Comparison of ENCODE assay signal across 8 cellular contexts in the genomic region with DNA sequence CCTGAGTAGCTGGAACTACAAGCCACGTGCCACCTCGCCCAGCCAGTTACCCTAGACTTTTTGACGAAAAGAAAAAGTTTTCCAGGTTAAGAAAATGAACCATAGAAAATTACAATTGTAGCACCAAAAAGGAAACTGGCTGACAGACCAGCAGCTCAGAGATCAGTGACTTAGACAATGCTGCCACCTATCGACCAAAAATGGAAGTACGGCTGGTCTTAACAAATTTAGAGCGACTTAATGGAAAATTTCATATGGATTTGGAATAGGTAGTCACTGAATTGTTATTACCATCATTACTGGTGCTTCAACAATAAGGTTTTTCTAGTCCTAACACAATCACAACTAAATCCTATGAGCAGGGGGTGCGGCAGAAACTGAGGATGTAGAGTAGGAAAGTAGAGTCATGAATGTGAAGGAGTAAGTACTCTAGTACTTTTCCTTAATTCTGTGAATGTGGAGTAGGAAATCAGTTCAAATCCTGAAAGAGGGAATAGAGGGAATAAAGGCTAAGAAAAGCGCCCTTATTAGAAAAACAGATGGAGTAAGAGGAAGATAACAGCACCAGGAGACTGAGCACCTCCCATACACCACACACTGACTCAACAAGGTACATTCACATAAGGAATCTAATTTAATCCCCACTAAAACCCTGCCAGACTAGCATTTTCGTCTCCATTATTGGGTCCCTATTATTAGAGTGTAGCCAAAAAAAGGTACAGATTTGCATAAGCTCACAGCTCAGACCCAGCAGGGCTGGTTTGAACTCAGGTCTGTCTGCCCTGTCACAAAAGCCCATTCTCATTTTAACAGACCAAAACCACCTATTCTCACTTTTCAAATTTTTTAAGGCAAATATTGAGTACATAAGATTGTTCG. TPM values are rescaled to one million over a fixed set of nuclear protein-coding genes. Genes with fewer than 3 reads are reported as not detected.
A peak's percentile ranks its signal among the peaks of the same experiment; 100 is the strongest.
DNase-seq lines count a peak whose midpoint lies in the region; ATAC-seq, FAIRE-seq and TF ChIP-seq lines count a peak whose summit lies in the region.

No MANE protein-coding gene starts in this region.

- H3F3A ChIP-seq in smooth muscle cell (ENCODE audit: low read depth): no peaks in the 10 kb centered on the region

- no peak for DNase-seq in BJ (ENCODE audit: low read depth)
- DNase-seq in NCI-H146 (lab: John Stamatoyannopoulos, UW): peak; percentile 41
- DNase-seq in T-helper 9 cell: peak; percentile 80
- peak; percentile 34 for DNase-seq in astrocyte (ENCODE audit: low read depth)
- peak in 47 of 51 donors; percentile 2 to 82 (median 38) for DNase-seq in hypothalamus (lab: John Stamatoyannopoulos, UW)
- peak; percentile 41 for DNase-seq in smooth muscle cell (lab: John Stamatoyannopoulos, UW; ENCODE audit: unreplicated experiment)

- WGBS in smooth muscle cell (ENCODE audit: low lambda C conversion rate): 1% methylated on average over 10 of the region's 10 CpGs

- peaks cover 53% of the 10 kb centered on the region for H3K27me3 Mint-ChIP-seq in astrocyte (ENCODE audit: low read depth, unreplicated experiment)

- peak; percentile 82 for TF ChIP-seq CTCF in BJ (IDR thresholded peaks at IDR 0.05; ENCODE audit: insufficient read depth, low read depth, low read length)
- TF ChIP-seq CTCF in astrocyte (IDR thresholded peaks at IDR 0.05; ENCODE audit: insufficient read depth, low read depth, low read length): peak; percentile 97
- TF ChIP-seq CTCF in smooth muscle cell (IDR thresholded peaks at IDR 0.05; ENCODE audit: borderline replicate concordance, insufficient read depth, poor library complexity, severe bottlenecking): peak; percentile 97

- H3K4me2 ChIP-seq in astrocyte (ENCODE audit: low read length): no peak overlapping the region
- H3K4me2 ChIP-seq in smooth muscle cell: no peak overlapping the region

- H3K27ac ChIP-seq in astrocyte (ENCODE audit: low read depth, low read length) (no peak overlapping the region), smooth muscle cell (ENCODE audit: low read depth) (no peak overlapping the region)

- POLR2A ChIA-PET in BJ (lab: Charles Lee): no interaction called here

- H3K36me3 Mint-ChIP-seq in astrocyte (ENCODE audit: low read depth, unreplicated experiment): no peaks in the 10 kb centered on the region

- H3K27me3 ChIP-seq in BJ (ENCODE audit: control insufficient read depth, insufficient read depth, low read length): peaks cover 16% of the 10 kb centered on the region
- peaks cover 56% of the 10 kb centered on the region for H3K27me3 ChIP-seq in astrocyte (ENCODE audit: insufficient read depth, low read length)
- peaks cover 38% of the 10 kb centered on the region for H3K27me3 ChIP-seq in smooth muscle cell (ENCODE audit: low read depth)

- H2AFZ ChIP-seq in astrocyte (ENCODE audit: low read depth, low read length) (no peak overlapping the region), smooth muscle cell (ENCODE audit: low read depth) (no peak overlapping the region)

- no peak overlapping the region for H3K4me3 Mint-ChIP-seq in astrocyte (ENCODE audit: unreplicated experiment)

- H3K79me2 ChIP-seq in astrocyte (ENCODE audit: insufficient read depth, low read length) (no peaks in the 10 kb centered on the region), smooth muscle cell (ENCODE audit: low read depth) (no peaks in the 10 kb centered on the region)

- H3K4me1 Mint-ChIP-seq in astrocyte (ENCODE audit: low read depth, unreplicated experiment): peaks cover 12% of the 10 kb centered on the region

- peaks cover 10% of the 10 kb centered on the region for H3K4me1 ChIP-seq in astrocyte (ENCODE audit: insufficient read depth, low read length)
- no peaks in the 10 kb centered on the region for H3K4me1 ChIP-seq in smooth muscle cell (ENCODE audit: low read depth)

- no peak overlapping the region for H3K4me3 ChIP-seq in BJ (ENCODE audit: low read depth, low read length)
- H3K4me3 ChIP-seq in astrocyte (ENCODE audit: insufficient read depth, low read depth, low read length): no peak overlapping the region
- H3K4me3 ChIP-seq in smooth muscle cell: no peak overlapping the region

- no peak overlapping the region for H3K27ac Mint-ChIP-seq in astrocyte (ENCODE audit: unreplicated experiment)

- FAIRE-seq in astrocyte (lab: Jason Lieb, UNC): peak; percentile 62

- no peaks in the 10 kb centered on the region for H3K9me3 ChIP-seq in astrocyte (ENCODE audit: insufficient read depth, low read depth, low read length)
- no peaks in the 10 kb centered on the region for H3K9me3 ChIP-seq in smooth muscle cell (replicated peaks; ENCODE audit: low read depth)

- ATAC-seq in GM21423 (IDR thresholded peaks at IDR 0.05; ENCODE audit: unreplicated experiment) (peak; percentile 23), HG02938 (IDR thresholded peaks at IDR 0.05; ENCODE audit: unreplicated experiment) (no peak)

- CTCF ChIA-PET in BJ (lab: Yijun Ruan, JAX): interaction anchor here (0.7 to 13.1 kb wide), 18 partner anchors 8 to 448 kb away, joined by 3 to 236 read pairs (median 4); no protein-coding TSS in a partner anchor

- H3K36me3 ChIP-seq in BJ (ENCODE audit: control insufficient read depth, insufficient read depth, low read length) (no peaks in the 10 kb centered on the region), astrocyte (ENCODE audit: insufficient read depth, low read length) (no peaks in the 10 kb centered on the region), smooth muscle cell (ENCODE audit: low read depth) (no peaks in the 10 kb centered on the region)

- H3K9ac ChIP-seq in astrocyte (ENCODE audit: low read length) (no peak overlapping the region), smooth muscle cell (ENCODE audit: low read depth) (no peak overlapping the region)

- peaks cover 9% of the 10 kb centered on the region for H4K20me1 ChIP-seq in astrocyte (ENCODE audit: insufficient read depth, low read length)
- H4K20me1 ChIP-seq in smooth muscle cell (ENCODE audit: low read depth): no peaks in the 10 kb centered on the region

- H3K9me3 Mint-ChIP-seq in astrocyte (ENCODE audit: unreplicated experiment): no peaks in the 10 kb centered on the region

RNA-seq across cellular contexts. Expression of gene MGST3, which starts 37.9 kb away (rescaled TPM):
- polyA plus RNA-seq in BJ (2011; rRNA removed) (220 and 261 TPM in 2 replicates), smooth muscle cell (258 and 265 TPM in 2 replicates)
- 63.2 and 105 TPM in 2 replicates for polyA minus RNA-seq in BJ (2011; rRNA and poly(A)+ RNA removed)
- total RNA-seq in astrocyte (192 and 210 TPM in 2 replicates), smooth muscle cell (155 and 203 TPM in 2 replicates)

RNA-seq across cellular contexts. Expression of gene LRRC52, which starts 49.4 kb away (rescaled TPM):
- polyA plus RNA-seq in BJ (2011; rRNA removed) (not detected in 2 replicates), smooth muscle cell (not detected in 2 replicates)
- polyA minus RNA-seq in BJ (2011; rRNA and poly(A)+ RNA removed): not detected in 2 replicates
- total RNA-seq in astrocyte (not detected in 2 replicates), smooth muscle cell (not detected in 2 replicates)
